15 cellular contexts compared by ENCODE assay signal in genomic region chr10:130221456-130222375, GRCh38.
DNase-seq lines count a peak whose midpoint lies in the region; ATAC-seq and TF ChIP-seq lines count a peak whose summit lies in the region.
"Had no signal": no experiment of that assay in that cellular context is flagged by ENCODE, and none has a peak within 500 bp of the region (broad histone marks: within the 10 kb centered on the region; RNA-seq: fewer than 3 reads in every experiment).

No MANE protein-coding gene starts in this region.

- TF ChIP-seq CTCF in WERI-Rb-1 (IDR thresholded peaks at IDR 0.05; ENCODE audit: low read depth, low read length), result no peak

- no peaks in the 10 kb centered on the region for H3K4me1 ChIP-seq in neuronal stem cell (ENCODE audit: control insufficient read depth in 2 of 2, insufficient read depth in 1 of 2, low read depth in 1 of 2, low read length in 2 of 2)
- H3K4me1 ChIP-seq: BE2C had no signal

- intact Hi-C loops in cardiac septum (cut with DNase I), result no loop called here
- intact Hi-C loops in Right ventricle myocardium inferior (cut with DNase I), result no loop called here

- H2BK15ac ChIP-seq in neuronal stem cell (ENCODE audit: low read length), result no peak overlapping the region

- peak overlapping the region; percentile 18 for H3K23ac ChIP-seq in neuronal stem cell (ENCODE audit: low read depth, low read length, poor library complexity)

- H3K9ac ChIP-seq in neuronal stem cell (ENCODE audit: low read depth, low read length, poor library complexity), result no peak overlapping the region

- no peak overlapping the region for H3K4me2 ChIP-seq in neuronal stem cell (ENCODE audit: insufficient read depth, low read length, poor library complexity, severe bottlenecking)
- H3K4me2 ChIP-seq: GM23338 had no signal

- no peak overlapping the region for H2BK120ac ChIP-seq in neuronal stem cell (ENCODE audit: low read depth, low read length)

- H3K9me3 Mint-ChIP-seq in activated naive CD8-positive, alpha-beta T cell treated with anti-CD3 and anti-CD28 coated beads, Interleukin-2, amount 50 U/mL, for 24 hours, result no peaks in the 10 kb centered on the region
- H3K9me3 Mint-ChIP-seq in activated naive CD8-positive, alpha-beta T cell treated with anti-CD3 and anti-CD28 coated beads for 36 hours, result no peaks in the 10 kb centered on the region

- H3K79me1 ChIP-seq in neuronal stem cell (ENCODE audit: low read depth, low read length), result no peaks in the 10 kb centered on the region

- no peak overlapping the region for H2BK5ac ChIP-seq in neuronal stem cell (ENCODE audit: low read length)

- no peak overlapping the region for H2BK12ac ChIP-seq in neuronal stem cell (ENCODE audit: low read length)

- H3K36me3 ChIP-seq in WERI-Rb-1 (no peaks in the 10 kb centered on the region), neuronal stem cell (replicated peaks in 1 of 2; ENCODE audit: control insufficient read depth in 2 of 2, insufficient read depth in 2 of 2, low read length in 2 of 2) (no peaks in the 10 kb centered on the region)
- H3K36me3 ChIP-seq: BE2C had no signal

- no CpG with 5 or more reads among the region's 15 CpGs for WGBS in neuronal stem cell (ENCODE audit: extremely low coverage in 2 of 2, insufficient read length in 2 of 2, insufficient replicate concordance in 1 of 2), 2 donors

- peak; percentile 67 for DNase-seq in cardiac septum (ENCODE audit: low spot score)
- DNase-seq in Right ventricle myocardium inferior (ENCODE audit: missing footprints), result no peak
- peak; percentile 70 for DNase-seq in WERI-Rb-1
- no peak for DNase-seq in neuronal stem cell (ENCODE audit: low spot score)
- DNase-seq in SK-N-DZ (ENCODE audit: low spot score), result no peak
- DNase-seq in activated naive CD8-positive, alpha-beta T cell treated with anti-CD3 and anti-CD28 coated beads, Interleukin-2, amount 50 U/mL, for 24 hours, result no peak
- DNase-seq in activated naive CD8-positive, alpha-beta T cell treated with anti-CD3 and anti-CD28 coated beads for 36 hours, result no peak
- DNase-seq: BE2C, NCI-H1048, NCI-H146, NCI-H2107, SHP77 treated with DMSO at 0.1 percent for 48 hours had no signal

- no peak overlapping the region for H4K91ac ChIP-seq in neuronal stem cell (ENCODE audit: low read depth, low read length, poor library complexity)

- H3K14ac ChIP-seq in neuronal stem cell (ENCODE audit: low read length), result no peak overlapping the region

- H3K27ac Mint-ChIP-seq in activated naive CD8-positive, alpha-beta T cell treated with anti-CD3 and anti-CD28 coated beads, Interleukin-2, amount 50 U/mL, for 24 hours, result no peak overlapping the region
- H3K27ac Mint-ChIP-seq in activated naive CD8-positive, alpha-beta T cell treated with anti-CD3 and anti-CD28 coated beads for 36 hours, result no peak overlapping the region
- H3K27ac Mint-ChIP-seq: GM23338 had no signal

- H3K4me3 ChIP-seq in WERI-Rb-1 (ENCODE audit: low read depth, low read length), result no peak overlapping the region
- H3K4me3 ChIP-seq in neuronal stem cell (ENCODE audit: low read length in 2 of 2), result peak overlapping the region in 1 of 2 donors; percentile 58
- H3K4me3 ChIP-seq: GM23338, K562 had no signal

- no peaks in the 10 kb centered on the region for H3K9me3 ChIP-seq in WERI-Rb-1 (ENCODE audit: severe bottlenecking)
- H3K9me3 ChIP-seq in neuronal stem cell (replicated peaks in 1 of 2; ENCODE audit: control insufficient read depth in 2 of 2, insufficient read depth in 1 of 2, low read depth in 1 of 2, low read length in 2 of 2), result peaks cover 0 to 5% of the 10 kb centered on the region in 2 donors
- H3K9me3 ChIP-seq: BE2C had no signal

- H3K27me3 Mint-ChIP-seq in activated naive CD8-positive, alpha-beta T cell treated with anti-CD3 and anti-CD28 coated beads, Interleukin-2, amount 50 U/mL, for 24 hours, result peaks cover 1% of the 10 kb centered on the region
- no peaks in the 10 kb centered on the region for H3K27me3 Mint-ChIP-seq in activated naive CD8-positive, alpha-beta T cell treated with anti-CD3 and anti-CD28 coated beads for 36 hours

- H2AFZ ChIP-seq in neuronal stem cell (ENCODE audit: low read length), result no peak overlapping the region
- H2AFZ ChIP-seq: GM23338 had no signal

- no peak overlapping the region for H3K4me3 Mint-ChIP-seq in activated naive CD8-positive, alpha-beta T cell treated with anti-CD3 and anti-CD28 coated beads, Interleukin-2, amount 50 U/mL, for 24 hours
- no peak overlapping the region for H3K4me3 Mint-ChIP-seq in activated naive CD8-positive, alpha-beta T cell treated with anti-CD3 and anti-CD28 coated beads for 36 hours
- H3K4me3 Mint-ChIP-seq: GM23338 had no signal

- H3K27ac ChIP-seq in WERI-Rb-1 (peak overlapping the region; percentile 85), neuronal stem cell (replicated peaks; ENCODE audit: low read length) (no peak overlapping the region)

- peak overlapping the region; percentile 54 for H2AK5ac ChIP-seq in neuronal stem cell (ENCODE audit: low read depth, low read length)

- H3K36me3 Mint-ChIP-seq in activated naive CD8-positive, alpha-beta T cell treated with anti-CD3 and anti-CD28 coated beads, Interleukin-2, amount 50 U/mL, for 24 hours (ENCODE audit: low read depth), result no peaks in the 10 kb centered on the region
- no peaks in the 10 kb centered on the region for H3K36me3 Mint-ChIP-seq in activated naive CD8-positive, alpha-beta T cell treated with anti-CD3 and anti-CD28 coated beads for 36 hours

- no peak overlapping the region for H3K4ac ChIP-seq in neuronal stem cell (ENCODE audit: low read length)

- ATAC-seq in Right ventricle myocardium inferior, result no peak
- ATAC-seq in activated naive CD8-positive, alpha-beta T cell treated with anti-CD3 and anti-CD28 coated beads, Interleukin-2, amount 50 U/mL, for 24 hours, result no peak
- ATAC-seq: GM23338, K562, Panc1 had no signal

- H3K27me3 ChIP-seq in WERI-Rb-1 (ENCODE audit: insufficient read depth, low read depth, severe bottlenecking), result no peaks in the 10 kb centered on the region
- H3K27me3 ChIP-seq in neuronal stem cell (ENCODE audit: control insufficient read depth in 3 of 3, insufficient read depth in 3 of 3, low read depth in 1 of 3, low read length in 3 of 3), result no peaks in the 10 kb centered on the region
- H3K27me3 ChIP-seq: BE2C had no signal

- H3K4me1 Mint-ChIP-seq in activated naive CD8-positive, alpha-beta T cell treated with anti-CD3 and anti-CD28 coated beads, Interleukin-2, amount 50 U/mL, for 24 hours, result no peaks in the 10 kb centered on the region
- H3K4me1 Mint-ChIP-seq in activated naive CD8-positive, alpha-beta T cell treated with anti-CD3 and anti-CD28 coated beads for 36 hours, result no peaks in the 10 kb centered on the region
- H3K4me1 Mint-ChIP-seq: GM23338 had no signal

- peak overlapping the region; percentile 39 for H3K18ac ChIP-seq in neuronal stem cell (ENCODE audit: low read length)

- no peak overlapping the region for H4K8ac ChIP-seq in neuronal stem cell (ENCODE audit: low read depth, low read length)

Comparison
In these comparisons a context has a peak if more than half of its experiments do, and no peak if none do; other contexts are left out.
1. DNase-seq: peak in cardiac septum (single experiment) and WERI-Rb-1 (single experiment); none in Right ventricle myocardium inferior (single experiment), neuronal stem cell (single experiment), SK-N-DZ (single experiment), activated naive CD8-positive, alpha-beta T cell treated with anti-CD3 and anti-CD28 coated beads, Interleukin-2, amount 50 U/mL, for 24 hours (single experiment) and activated naive CD8-positive, alpha-beta T cell treated with anti-CD3 and anti-CD28 coated beads for 36 hours (single experiment).